1 cellular context compared by ENCODE assay signal in the genomic region with DNA sequence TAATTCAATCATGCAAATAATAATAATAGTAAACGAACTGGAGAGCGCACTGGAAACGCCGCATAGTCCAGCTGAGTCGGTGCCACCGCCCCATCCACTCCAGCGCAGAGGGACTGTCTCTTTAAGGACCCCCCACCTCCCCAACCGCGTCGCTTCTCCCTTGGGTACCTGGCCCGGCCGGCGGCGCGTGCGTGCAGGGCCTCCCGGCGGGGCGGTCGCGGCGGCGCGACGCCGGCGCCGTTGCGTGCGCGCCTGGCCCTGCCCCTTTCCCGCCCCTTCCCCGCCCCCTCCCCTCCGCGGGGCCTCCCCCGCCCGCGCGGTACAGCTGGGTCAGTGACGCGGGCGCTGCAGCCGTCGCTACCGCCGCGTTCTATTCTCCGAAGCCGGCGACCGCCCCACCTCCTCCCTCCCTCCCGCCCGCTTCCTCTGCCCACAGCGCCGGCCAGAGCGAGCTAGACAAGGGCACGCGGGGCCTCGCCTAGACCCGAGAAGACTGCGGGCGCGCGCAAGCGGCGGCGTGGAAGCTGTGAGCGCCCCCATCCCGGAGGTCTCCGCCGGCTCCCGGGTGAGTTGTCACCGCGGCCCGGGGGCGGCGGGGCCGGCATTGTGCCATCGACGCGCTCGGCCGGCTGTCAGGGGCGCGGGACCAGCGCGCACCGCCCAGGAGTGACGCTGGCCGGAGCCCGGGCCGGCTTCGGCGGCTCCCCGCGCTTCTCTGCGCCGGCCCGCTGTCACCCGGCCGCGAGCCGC.
TF ChIP-seq lines count a peak whose summit lies in the region.

A gene with protein sequence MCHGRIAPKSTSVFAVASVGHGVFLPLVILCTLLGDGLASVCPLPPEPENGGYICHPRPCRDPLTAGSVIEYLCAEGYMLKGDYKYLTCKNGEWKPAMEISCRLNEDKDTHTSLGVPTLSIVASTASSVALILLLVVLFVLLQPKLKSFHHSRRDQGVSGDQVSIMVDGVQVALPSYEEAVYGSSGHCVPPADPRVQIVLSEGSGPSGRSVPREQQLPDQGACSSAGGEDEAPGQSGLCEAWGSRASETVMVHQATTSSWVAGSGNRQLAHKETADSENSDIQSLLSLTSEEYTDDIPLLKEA (plus strand): TSS at position 333 of the 750 bp plus-strand sequence. CDS start 46,997 bp downstream, outside the sequence.

TF ChIP-seq in GM23338, 12 proteins besides CTCF, POLR2A, EP300 and RAD21 (continued from another document):
- TF ChIP-seq, protein P1, sequence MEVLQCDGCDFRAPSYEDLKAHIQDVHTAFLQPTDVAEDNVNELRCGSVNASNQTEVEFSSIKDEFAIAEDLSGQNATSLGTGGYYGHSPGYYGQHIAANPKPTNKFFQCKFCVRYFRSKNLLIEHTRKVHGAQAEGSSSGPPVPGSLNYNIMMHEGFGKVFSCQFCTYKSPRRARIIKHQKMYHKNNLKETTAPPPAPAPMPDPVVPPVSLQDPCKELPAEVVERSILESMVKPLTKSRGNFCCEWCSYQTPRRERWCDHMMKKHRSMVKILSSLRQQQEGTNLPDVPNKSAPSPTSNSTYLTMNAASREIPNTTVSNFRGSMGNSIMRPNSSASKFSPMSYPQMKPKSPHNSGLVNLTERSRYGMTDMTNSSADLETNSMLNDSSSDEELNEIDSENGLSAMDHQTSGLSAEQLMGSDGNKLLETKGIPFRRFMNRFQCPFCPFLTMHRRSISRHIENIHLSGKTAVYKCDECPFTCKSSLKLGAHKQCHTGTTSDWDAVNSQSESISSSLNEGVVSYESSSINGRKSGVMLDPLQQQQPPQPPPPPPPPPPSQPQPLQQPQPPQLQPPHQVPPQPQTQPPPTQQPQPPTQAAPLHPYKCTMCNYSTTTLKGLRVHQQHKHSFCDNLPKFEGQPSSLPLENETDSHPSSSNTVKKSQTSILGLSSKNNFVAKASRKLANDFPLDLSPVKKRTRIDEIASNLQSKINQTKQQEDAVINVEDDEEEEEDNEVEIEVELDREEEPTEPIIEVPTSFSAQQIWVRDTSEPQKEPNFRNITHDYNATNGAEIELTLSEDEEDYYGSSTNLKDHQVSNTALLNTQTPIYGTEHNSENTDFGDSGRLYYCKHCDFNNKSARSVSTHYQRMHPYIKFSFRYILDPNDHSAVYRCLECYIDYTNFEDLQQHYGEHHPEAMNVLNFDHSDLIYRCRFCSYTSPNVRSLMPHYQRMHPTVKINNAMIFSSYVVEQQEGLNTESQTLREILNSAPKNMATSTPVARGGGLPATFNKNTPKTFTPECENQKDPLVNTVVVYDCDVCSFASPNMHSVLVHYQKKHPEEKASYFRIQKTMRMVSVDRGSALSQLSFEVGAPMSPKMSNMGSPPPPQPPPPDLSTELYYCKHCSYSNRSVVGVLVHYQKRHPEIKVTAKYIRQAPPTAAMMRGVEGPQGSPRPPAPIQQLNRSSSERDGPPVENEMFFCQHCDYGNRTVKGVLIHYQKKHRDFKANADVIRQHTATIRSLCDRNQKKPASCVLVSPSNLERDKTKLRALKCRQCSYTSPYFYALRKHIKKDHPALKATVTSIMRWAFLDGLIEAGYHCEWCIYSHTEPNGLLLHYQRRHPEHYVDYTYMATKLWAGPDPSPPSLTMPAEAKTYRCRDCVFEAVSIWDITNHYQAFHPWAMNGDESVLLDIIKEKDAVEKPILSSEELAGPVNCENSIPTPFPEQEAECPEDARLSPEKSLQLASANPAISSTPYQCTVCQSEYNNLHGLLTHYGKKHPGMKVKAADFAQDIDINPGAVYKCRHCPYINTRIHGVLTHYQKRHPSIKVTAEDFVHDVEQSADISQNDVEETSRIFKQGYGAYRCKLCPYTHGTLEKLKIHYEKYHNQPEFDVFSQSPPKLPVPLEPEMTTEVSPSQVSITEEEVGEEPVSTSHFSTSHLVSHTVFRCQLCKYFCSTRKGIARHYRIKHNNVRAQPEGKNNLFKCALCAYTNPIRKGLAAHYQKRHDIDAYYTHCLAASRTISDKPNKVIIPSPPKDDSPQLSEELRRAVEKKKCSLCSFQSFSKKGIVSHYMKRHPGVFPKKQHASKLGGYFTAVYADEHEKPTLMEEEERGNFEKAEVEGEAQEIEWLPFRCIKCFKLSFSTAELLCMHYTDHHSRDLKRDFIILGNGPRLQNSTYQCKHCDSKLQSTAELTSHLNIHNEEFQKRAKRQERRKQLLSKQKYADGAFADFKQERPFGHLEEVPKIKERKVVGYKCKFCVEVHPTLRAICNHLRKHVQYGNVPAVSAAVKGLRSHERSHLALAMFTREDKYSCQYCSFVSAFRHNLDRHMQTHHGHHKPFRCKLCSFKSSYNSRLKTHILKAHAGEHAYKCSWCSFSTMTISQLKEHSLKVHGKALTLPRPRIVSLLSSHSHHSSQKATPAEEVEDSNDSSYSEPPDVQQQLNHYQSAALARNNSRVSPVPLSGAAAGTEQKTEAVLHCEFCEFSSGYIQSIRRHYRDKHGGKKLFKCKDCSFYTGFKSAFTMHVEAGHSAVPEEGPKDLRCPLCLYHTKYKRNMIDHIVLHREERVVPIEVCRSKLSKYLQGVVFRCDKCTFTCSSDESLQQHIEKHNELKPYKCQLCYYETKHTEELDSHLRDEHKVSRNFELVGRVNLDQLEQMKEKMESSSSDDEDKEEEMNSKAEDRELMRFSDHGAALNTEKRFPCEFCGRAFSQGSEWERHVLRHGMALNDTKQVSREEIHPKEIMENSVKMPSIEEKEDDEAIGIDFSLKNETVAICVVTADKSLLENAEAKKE (CRISPR knock-in tag; IDR thresholded peaks at IDR 0.05) = no peak
- TF ChIP-seq, protein P2, sequence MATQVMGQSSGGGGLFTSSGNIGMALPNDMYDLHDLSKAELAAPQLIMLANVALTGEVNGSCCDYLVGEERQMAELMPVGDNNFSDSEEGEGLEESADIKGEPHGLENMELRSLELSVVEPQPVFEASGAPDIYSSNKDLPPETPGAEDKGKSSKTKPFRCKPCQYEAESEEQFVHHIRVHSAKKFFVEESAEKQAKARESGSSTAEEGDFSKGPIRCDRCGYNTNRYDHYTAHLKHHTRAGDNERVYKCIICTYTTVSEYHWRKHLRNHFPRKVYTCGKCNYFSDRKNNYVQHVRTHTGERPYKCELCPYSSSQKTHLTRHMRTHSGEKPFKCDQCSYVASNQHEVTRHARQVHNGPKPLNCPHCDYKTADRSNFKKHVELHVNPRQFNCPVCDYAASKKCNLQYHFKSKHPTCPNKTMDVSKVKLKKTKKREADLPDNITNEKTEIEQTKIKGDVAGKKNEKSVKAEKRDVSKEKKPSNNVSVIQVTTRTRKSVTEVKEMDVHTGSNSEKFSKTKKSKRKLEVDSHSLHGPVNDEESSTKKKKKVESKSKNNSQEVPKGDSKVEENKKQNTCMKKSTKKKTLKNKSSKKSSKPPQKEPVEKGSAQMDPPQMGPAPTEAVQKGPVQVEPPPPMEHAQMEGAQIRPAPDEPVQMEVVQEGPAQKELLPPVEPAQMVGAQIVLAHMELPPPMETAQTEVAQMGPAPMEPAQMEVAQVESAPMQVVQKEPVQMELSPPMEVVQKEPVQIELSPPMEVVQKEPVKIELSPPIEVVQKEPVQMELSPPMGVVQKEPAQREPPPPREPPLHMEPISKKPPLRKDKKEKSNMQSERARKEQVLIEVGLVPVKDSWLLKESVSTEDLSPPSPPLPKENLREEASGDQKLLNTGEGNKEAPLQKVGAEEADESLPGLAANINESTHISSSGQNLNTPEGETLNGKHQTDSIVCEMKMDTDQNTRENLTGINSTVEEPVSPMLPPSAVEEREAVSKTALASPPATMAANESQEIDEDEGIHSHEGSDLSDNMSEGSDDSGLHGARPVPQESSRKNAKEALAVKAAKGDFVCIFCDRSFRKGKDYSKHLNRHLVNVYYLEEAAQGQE (IDR thresholded peaks at IDR 0.05; ENCODE audit: unreplicated experiment) = no peak
- TF ChIP-seq STAT1 (IDR thresholded peaks at IDR 0.05; ENCODE audit: unreplicated experiment) = no peak
- no peak for TF ChIP-seq ZNF114 (CRISPR knock-in tag; IDR thresholded peaks at IDR 0.05)
- no peak for TF ChIP-seq EZH2phosphoT487 (IDR thresholded peaks at IDR 0.05; ENCODE audit: unreplicated experiment)
- peak; percentile 50 for TF ChIP-seq CREB1 (CRISPR knock-in tag; IDR thresholded peaks at IDR 0.05; ENCODE audit: low read depth)
- no peak for TF ChIP-seq ETS1 (IDR thresholded peaks at IDR 0.05)
